9 cellular contexts compared by ENCODE assay signal in genomic region chrX:110145854-110146253, GRCh38.
A peak's percentile ranks its signal among the peaks of the same experiment; 100 is the strongest.
DNase-seq lines count a peak whose midpoint lies in the region; ATAC-seq, FAIRE-seq and TF ChIP-seq lines count a peak whose summit lies in the region.
"Had no signal": no experiment of that assay in that cellular context is flagged by ENCODE, and none has a peak within 500 bp of the region (broad histone marks: within the 10 kb centered on the region; RNA-seq: fewer than 3 reads in every experiment).

No MANE protein-coding gene starts in this region.

- no peak for DNase-seq in AG04450 (ENCODE audit: low read depth, low spot score)
- peak; percentile 8 for DNase-seq in GM10266 (ENCODE audit: extremely low spot score)
- DNase-seq in RPMI8226 = peak; percentile 34
- DNase-seq in endothelial cell of umbilical vein (ENCODE audit: low read depth, low spot score) = peak; percentile 36
- DNase-seq in nephron progenitor cell = peak; percentile 37
- DNase-seq in NCI-H187 (lab: John Stamatoyannopoulos, UW) = no peak
- DNase-seq in frontal cortex (ENCODE audit: low spot score in 2 of 2) = no peak

- no peak overlapping the region for H3K27ac ChIP-seq in AG04450 (ENCODE audit: low read depth, low read length)
- no peak overlapping the region for H3K27ac ChIP-seq in endothelial cell of umbilical vein (ENCODE audit: insufficient read depth, low read depth, low read length)

- no peaks in the 10 kb centered on the region for H3K4me1 ChIP-seq in endothelial cell of umbilical vein (ENCODE audit: control insufficient read depth, extremely low read depth, insufficient read depth, low read length)

- CTCF ChIA-PET in AG04450 (lab: Charles Lee) (interaction anchor here (0.6 to 4.3 kb wide), 56 partner anchors 9 to 701 kb away, joined by 3 to 96 read pairs (median 4); partner anchors contain the start of gene TMEM164), endothelial cell of umbilical vein (lab: Charles Lee) (interaction anchor here (0.6 to 5.3 kb wide), 47 partner anchors 8 to 673 kb away, joined by 3 to 98 read pairs (median 5); partner anchors contain the start of genes AMMECR1 and TMEM164)

- H3K4me3 ChIP-seq in AG04450 (ENCODE audit: low read depth, low read length) (no peak overlapping the region), endothelial cell of umbilical vein (replicated peaks in 1 of 3; ENCODE audit: insufficient read depth in 1 of 3, low read depth in 1 of 3, low read length in 3 of 3) (no peak overlapping the region)

- H3K4me1 Mint-ChIP-seq in nephron progenitor cell = peaks cover 30% of the 10 kb centered on the region

- H3K9me3 Mint-ChIP-seq in nephron progenitor cell = no peaks in the 10 kb centered on the region
- H3K9me3 Mint-ChIP-seq: dendritic cell treated with granulocyte-macrophage colony-stimulating factor and Interleukin-4, amounts not matched to agents 40 ng/mL and 50 ng/mL, for 4 days had no signal

- POLR2A ChIA-PET in AG04450 (lab: Yijun Ruan, JAX) (no interaction called here), endothelial cell of umbilical vein (lab: Charles Lee) (no interaction called here)

- H3K27ac Mint-ChIP-seq in nephron progenitor cell = peak overlapping the region; percentile 38
- H3K27ac Mint-ChIP-seq: dendritic cell treated with granulocyte-macrophage colony-stimulating factor and Interleukin-4, amounts not matched to agents 40 ng/mL and 50 ng/mL, for 4 days had no signal

- H4K20me1 ChIP-seq in endothelial cell of umbilical vein (replicated peaks; ENCODE audit: control insufficient read depth, extremely low read depth, insufficient read depth, low read length) = no peaks in the 10 kb centered on the region

- peak; percentile 59 for ATAC-seq in HG02763 (IDR thresholded peaks at IDR 0.05; ENCODE audit: unreplicated experiment)

- H3K4me3 Mint-ChIP-seq in nephron progenitor cell = no peak overlapping the region
- H3K4me3 Mint-ChIP-seq: dendritic cell treated with granulocyte-macrophage colony-stimulating factor and Interleukin-4, amounts not matched to agents 40 ng/mL and 50 ng/mL, for 4 days had no signal

- TF ChIP-seq CTCF in AG04450 (IDR thresholded peaks at IDR 0.05; ENCODE audit: low read depth, low read length) (peak; percentile 57), GM10266 (IDR thresholded peaks at IDR 0.05; ENCODE audit: control insufficient read depth, insufficient read depth, low read depth, missing control alignments) (peak; percentile 54), endothelial cell of umbilical vein (IDR thresholded peaks at IDR 0.05; ENCODE audit: extremely low read depth in 1 of 2, insufficient read depth in 1 of 2, low read depth in 1 of 2, low read length in 2 of 2) (peak; percentile 30 to 38), nephron progenitor cell (IDR thresholded peaks at IDR 0.05) (peak; percentile 62)

- dilution Hi-C loops in endothelial cell of umbilical vein (cut with MboI; ENCODE audit: extremely low pct_ligation_motif_present, low sequenced_read_pairs) = no loop called here

- intact Hi-C loops in endothelial cell of umbilical vein (cut with micrococcal nuclease) = loop anchor here (1.0 to 5.0 kb wide), 3 partner anchors 144 to 235 kb away; partner anchors contain the start of gene TMEM164

- H3K79me2 ChIP-seq in endothelial cell of umbilical vein (ENCODE audit: control insufficient read depth, insufficient read depth, low read length) = no peaks in the 10 kb centered on the region

- no peaks in the 10 kb centered on the region for H3K9me1 ChIP-seq in endothelial cell of umbilical vein (replicated peaks; ENCODE audit: control insufficient read depth, extremely low read depth, insufficient read depth, low read length)

- no peak for TF ChIP-seq POLR2A in endothelial cell of umbilical vein (IDR thresholded peaks at IDR 0.05; ENCODE audit: low read depth, low read length)

- H3K9ac ChIP-seq in endothelial cell of umbilical vein (replicated peaks; ENCODE audit: extremely low read depth, insufficient read depth, low read length) = no peak overlapping the region

- no peak overlapping the region for H3K4me2 ChIP-seq in endothelial cell of umbilical vein (ENCODE audit: insufficient read depth, low read length)

- peaks cover 12% of the 10 kb centered on the region for H3K36me3 Mint-ChIP-seq in nephron progenitor cell (ENCODE audit: low read depth)

- H3K27me3 Mint-ChIP-seq in nephron progenitor cell (ENCODE audit: low read depth, poor library complexity) = no peaks in the 10 kb centered on the region
- H3K27me3 Mint-ChIP-seq: dendritic cell treated with granulocyte-macrophage colony-stimulating factor and Interleukin-4, amounts not matched to agents 40 ng/mL and 50 ng/mL, for 4 days had no signal

- H3K9me3 ChIP-seq in AG04450 (ENCODE audit: control insufficient read depth, insufficient read depth, low read length) (no peaks in the 10 kb centered on the region), endothelial cell of umbilical vein (replicated peaks; ENCODE audit: control insufficient read depth, insufficient read depth, low read length) (no peaks in the 10 kb centered on the region)

- H2AFZ ChIP-seq in endothelial cell of umbilical vein (ENCODE audit: low read depth, low read length) = no peak overlapping the region

- H3K36me3 ChIP-seq in endothelial cell of umbilical vein (ENCODE audit: control insufficient read depth in 2 of 2, extremely low read depth in 1 of 2, insufficient read depth in 2 of 2, low read length in 2 of 2) = no peaks in the 10 kb centered on the region

- H3K27me3 ChIP-seq in AG04450 (ENCODE audit: control insufficient read depth, insufficient read depth, low read length) = no peaks in the 10 kb centered on the region
- no peaks in the 10 kb centered on the region for H3K27me3 ChIP-seq in endothelial cell of umbilical vein (ENCODE audit: control insufficient read depth in 2 of 2, insufficient read depth in 2 of 2, low read length in 2 of 2)

- peak; percentile 92 for FAIRE-seq in endothelial cell of umbilical vein (lab: Jason Lieb, UNC)
- FAIRE-seq in frontal cortex (lab: Jason Lieb, UNC) = no peak

- BruUV-seq in endothelial cell of umbilical vein (replicated peaks; lab: Mats Ljungman, UMichigan) = no TSS peak

TF ChIP-seq in endothelial cell of umbilical vein, 7 proteins besides CTCF, POLR2A, EP300 and RAD21:
- TF ChIP-seq JUN (IDR thresholded peaks at IDR 0.05; ENCODE audit: borderline replicate concordance, insufficient read depth, insufficient read length, low read depth) (no peak), MAX (IDR thresholded peaks at IDR 0.05; ENCODE audit: insufficient read depth, insufficient read length) (no peak), MYC (IDR thresholded peaks at IDR 0.05; ENCODE audit: low read depth, low read length) (no peak), EZH2 (IDR thresholded peaks at IDR 0.05; ENCODE audit: borderline replicate concordance, low read depth, low read length, severe bottlenecking) (no peak), FOS (IDR thresholded peaks at IDR 0.05; ENCODE audit: borderline replicate concordance, insufficient read depth, low read length) (no peak)

Comparison
In these comparisons a context has a peak if more than half of its experiments do, and no peak if none do; other contexts are left out.
1. DNase-seq: peak in GM10266 (single experiment), RPMI8226 (single experiment), endothelial cell of umbilical vein (single experiment) and nephron progenitor cell (single experiment); none in AG04450 (single experiment), NCI-H187 (0 of 2) and frontal cortex (0 of 2).
2. Peak in every context shown above with its lines, with median percentiles within 50 percentile points of each other: CTCF ChIP-seq.